In genomic region chr3:194269610-194270145, GRCh38 we compare ENCODE assay signal across 10 cellular contexts.
A peak's percentile ranks its signal among the peaks of the same experiment; 100 is the strongest.
DNase-seq lines count a peak whose midpoint lies in the region; ATAC-seq, FAIRE-seq and TF ChIP-seq lines count a peak whose summit lies in the region.
"Had no signal": no experiment of that assay in that cellular context is flagged by ENCODE, and none has a peak within 500 bp of the region (broad histone marks: within the 10 kb centered on the region; RNA-seq: fewer than 3 reads in every experiment).

No MANE protein-coding gene starts in this region.

- H3K4me1 ChIP-seq in spleen: peaks cover 10 to 99% (median 69%) of the 10 kb centered on the region in 6 donors

- H3K9me3 ChIP-seq in spleen: no peaks in the 10 kb centered on the region

- H3K4me3 ChIP-seq in bronchial epithelial cell (ENCODE audit: low read depth, low read length) (no peak overlapping the region), spleen (peak overlapping the region in 1 of 8 donors; percentile 36)

- no peak for FAIRE-seq in bronchial epithelial cell (lab: Jason Lieb, UNC)
- FAIRE-seq: GM19239 had no signal

- intact Hi-C loops in left colon (cut with DNase I, micrococcal nuclease): loop anchor here (5.0 to 10.0 kb wide), 2 partner anchors 125 to 132 kb away; partner anchors contain the start of gene HES1 (in 1 of the 2)
- intact Hi-C loops in spleen (cut with DNase I; ENCODE audit: low total_unique reads): loop anchor here (10.0 kb wide), 1 partner anchor 75 kb away; no protein-coding TSS in a partner anchor

- H3K27ac ChIP-seq in spleen: peak overlapping the region; percentile 1 to 87 (median 78)

- H3K27me3 ChIP-seq in bronchial epithelial cell (ENCODE audit: control insufficient read depth, insufficient read depth, low read length) (no peaks in the 10 kb centered on the region), spleen (replicated peaks in 1 of 7) (peaks cover 0 to 31% (median 0%) of the 10 kb centered on the region in 7 donors)

- ATAC-seq in left colon (peak; percentile 76), HG03460 (IDR thresholded peaks at IDR 0.05; ENCODE audit: unreplicated experiment) (no peak), HG03159 (IDR thresholded peaks at IDR 0.05; ENCODE audit: unreplicated experiment) (no peak)

- H3K36me3 ChIP-seq in bronchial epithelial cell (ENCODE audit: control insufficient read depth, insufficient read depth, low read length) (no peaks in the 10 kb centered on the region), spleen (no peaks in the 10 kb centered on the region)

- TF ChIP-seq CTCF in bronchial epithelial cell (IDR thresholded peaks at IDR 0.05; ENCODE audit: insufficient read depth, low read length, severe bottlenecking) (peak; percentile 43), spleen (IDR thresholded peaks at IDR 0.05 in 8 of 11, conservative IDR thresholded peaks at IDR 0.05 in 3 of 11) (peak in 8 of 11 experiments; percentile 33 to 66 (median 54))

- 13 to 24% (median 17%) methylated on average over 14 to 29 of the region's 29 CpGs for WGBS in spleen, 5 donors

- DNase-seq in H4 (ENCODE audit: low spot score): peak; percentile 81
- no peak for DNase-seq in bronchial epithelial cell (ENCODE audit: low read depth)
- DNase-seq in left colon: peak; percentile 57 to 77
- DNase-seq in spleen: peak; percentile 89
- DNase-seq in activated T-cell treated with anti-CD3 and anti-CD28 coated beads for 4 hours: no peak
- DNase-seq in stimulated activated CD4-positive, alpha-beta T cell treated with anti-CD3 and anti-CD28 coated beads, Interleukin-12 subunit alpha, Interleukin-12 subunit beta, amount 100 ng/mL, for 4 hours: no peak
- DNase-seq: NCI-H1092 treated with DMSO at 0.1 percent for 48 hours had no signal

- TF ChIP-seq POLR2A in spleen (IDR thresholded peaks at IDR 0.05): no peak

Comparison
In these comparisons a context has a peak if more than half of its experiments do, and no peak if none do; other contexts are left out.
1. DNase-seq: peak in H4 (single experiment), left colon (2 of 2) and spleen (single experiment); none in bronchial epithelial cell (single experiment), activated T-cell treated with anti-CD3 and anti-CD28 coated beads for 4 hours (single experiment) and stimulated activated CD4-positive, alpha-beta T cell treated with anti-CD3 and anti-CD28 coated beads, Interleukin-12 subunit alpha, Interleukin-12 subunit beta, amount 100 ng/mL, for 4 hours (single experiment).